ENCODE assay signal across 8 cellular contexts in genomic region chr2:70553334-70553583, GRCh38. TPM values are rescaled to one million over a fixed set of nuclear protein-coding genes. Genes with fewer than 3 reads are reported as not detected.
A peak's percentile ranks its signal among the peaks of the same experiment; 100 is the strongest.
DNase-seq lines count a peak whose midpoint lies in the region; ATAC-seq, FAIRE-seq and TF ChIP-seq lines count a peak whose summit lies in the region.

No MANE protein-coding gene starts in this region.

- no peak for FAIRE-seq in H54 (lab: Jason Lieb, UNC)

- DNase-seq in G401 (ENCODE audit: low spot score) = peak; percentile 29
- DNase-seq in T-helper 2 cell treated with Interferon-gamma antibody and Interleukin-4, amounts not matched to agents 5 μg/mL and 100 μg/mL, for 36 hours (ENCODE audit: low spot score) = no peak
- DNase-seq in fibroblast of villous mesenchyme (ENCODE audit: low read depth) = no peak
- DNase-seq in osteocyte (ENCODE audit: extremely low spot score, unreplicated experiment) = no peak
- no peak for DNase-seq in hepatic stellate cell (ENCODE audit: low spot score)
- no peak for DNase-seq in amniotic stem cell (lab: John Stamatoyannopoulos, UW)
- no peak for DNase-seq in H54 (ENCODE audit: insufficient read length, low spot score)

- no peak for TF ChIP-seq POLR2A in H54 (IDR thresholded peaks at IDR 0.05; ENCODE audit: low read depth, low read length)

- in situ Hi-C loops in G401 (cut with HindIII; ENCODE audit: low sequenced_read_pairs) = no loop called here

- ATAC-seq in HG02943 (IDR thresholded peaks at IDR 0.05; ENCODE audit: low read depth, unreplicated experiment) = peak; percentile 10

- H3K27me3 Mint-ChIP-seq in T-helper 2 cell treated with Interferon-gamma antibody and Interleukin-4, amounts not matched to agents 5 μg/mL and 100 μg/mL, for 36 hours (ENCODE audit: low read depth) = peaks cover 69% of the 10 kb centered on the region
- peaks cover 77% of the 10 kb centered on the region for H3K27me3 Mint-ChIP-seq in osteocyte (ENCODE audit: unreplicated experiment)

- H3K27ac Mint-ChIP-seq in T-helper 2 cell treated with Interferon-gamma antibody and Interleukin-4, amounts not matched to agents 5 μg/mL and 100 μg/mL, for 36 hours = no peak overlapping the region
- H3K27ac Mint-ChIP-seq in osteocyte (ENCODE audit: unreplicated experiment) = no peak overlapping the region

- H3K4me3 ChIP-seq in fibroblast of villous mesenchyme (ENCODE audit: low read depth, low read length) = peak overlapping the region; percentile 53

- H3K4me1 Mint-ChIP-seq in T-helper 2 cell treated with Interferon-gamma antibody and Interleukin-4, amounts not matched to agents 5 μg/mL and 100 μg/mL, for 36 hours (ENCODE audit: low read depth) = peaks cover 16% of the 10 kb centered on the region
- peaks cover 15% of the 10 kb centered on the region for H3K4me1 Mint-ChIP-seq in osteocyte (ENCODE audit: unreplicated experiment)

- H3K36me3 Mint-ChIP-seq in T-helper 2 cell treated with Interferon-gamma antibody and Interleukin-4, amounts not matched to agents 5 μg/mL and 100 μg/mL, for 36 hours (ENCODE audit: low read depth) = no peaks in the 10 kb centered on the region
- H3K36me3 Mint-ChIP-seq in osteocyte (ENCODE audit: unreplicated experiment) = no peaks in the 10 kb centered on the region

- H3K9me3 Mint-ChIP-seq in T-helper 2 cell treated with Interferon-gamma antibody and Interleukin-4, amounts not matched to agents 5 μg/mL and 100 μg/mL, for 36 hours = no peaks in the 10 kb centered on the region
- H3K9me3 Mint-ChIP-seq in osteocyte (ENCODE audit: unreplicated experiment) = no peaks in the 10 kb centered on the region

- peak overlapping the region; percentile 68 for H3K4me3 Mint-ChIP-seq in T-helper 2 cell treated with Interferon-gamma antibody and Interleukin-4, amounts not matched to agents 5 μg/mL and 100 μg/mL, for 36 hours
- H3K4me3 Mint-ChIP-seq in osteocyte (ENCODE audit: unreplicated experiment) = peak overlapping the region; percentile 70

- no peak for TF ChIP-seq CTCF in fibroblast of villous mesenchyme (IDR thresholded peaks at IDR 0.05; ENCODE audit: insufficient read depth, low read depth, low read length)
- no peak for TF ChIP-seq CTCF in osteocyte (IDR thresholded peaks at IDR 0.05)

RNA-seq across cellular contexts. Expression of gene TGFA, which starts 0.4 kb away (rescaled TPM):
- total RNA-seq in G401 (2014; rRNA removed; shearing (Covaris generic)) = not detected in 2 replicates
- total RNA-seq in fibroblast of villous mesenchyme (not detected in 2 replicates), osteocyte (0.08 TPM in 1 of 2 replicates, not detected in the other)
